8 cellular contexts compared by ENCODE assay signal in genomic region chr1:93629101-93630059, GRCh38. TPM values are rescaled to one million over a fixed set of nuclear protein-coding genes. Genes with fewer than 3 reads are reported as not detected.
DNase-seq lines count a peak whose midpoint lies in the region; ATAC-seq and TF ChIP-seq lines count a peak whose summit lies in the region.

No MANE protein-coding gene starts in this region.

- H3K4me2 ChIP-seq in osteoblast (ENCODE audit: insufficient read depth, low read length) = no peak overlapping the region

- H3K4me1 Mint-ChIP-seq in activated CD8-positive, alpha-beta T cell treated with anti-CD3 and anti-CD28 coated beads, Interleukin-2, amount 10 ng/mL, durations not matched to agents 7 days and 5 days (ENCODE audit: low read depth) = no peaks in the 10 kb centered on the region

- peaks cover 15% of the 10 kb centered on the region for H4K20me1 ChIP-seq in osteoblast (ENCODE audit: insufficient read depth, low read length)

- ATAC-seq in activated CD8-positive, alpha-beta T cell treated with anti-CD3 and anti-CD28 coated beads, Interleukin-2, amount 10 ng/mL, durations not matched to agents 7 days and 5 days = peak; percentile 60
- no peak for ATAC-seq in GM21381 (IDR thresholded peaks at IDR 0.05; ENCODE audit: unreplicated experiment)

- CTCF ChIA-PET in activated CD8-positive, alpha-beta T cell treated with anti-CD3 and anti-CD28 coated beads, Interleukin-2, amount 10 ng/mL, durations not matched to agents 7 days and 5 days (lab: Charles Lee) = interaction anchor here (0.7 to 17.0 kb wide), 44 partner anchors 10 to 330 kb away, joined by 3 to 273 read pairs (median 4); partner anchors contain the start of genes DNTTIP2 and GCLM

- TF ChIP-seq CTCF in HL-60 (IDR thresholded peaks at IDR 0.05; ENCODE audit: insufficient read depth, low read length) (peak; percentile 51), osteoblast (IDR thresholded peaks at IDR 0.05; ENCODE audit: extremely low read depth, low read depth, low read length) (peak; percentile 86)

- H3K9me3 Mint-ChIP-seq in activated CD8-positive, alpha-beta T cell treated with anti-CD3 and anti-CD28 coated beads, Interleukin-2, amount 10 ng/mL, durations not matched to agents 7 days and 5 days (ENCODE audit: insufficient read depth) = no peaks in the 10 kb centered on the region

- H3K36me3 Mint-ChIP-seq in activated CD8-positive, alpha-beta T cell treated with anti-CD3 and anti-CD28 coated beads, Interleukin-2, amount 10 ng/mL, durations not matched to agents 7 days and 5 days (ENCODE audit: low read depth) = no peaks in the 10 kb centered on the region

- no peak overlapping the region for H3K4me3 Mint-ChIP-seq in activated CD8-positive, alpha-beta T cell treated with anti-CD3 and anti-CD28 coated beads, Interleukin-2, amount 10 ng/mL, durations not matched to agents 7 days and 5 days

- H3K27ac ChIP-seq in HL-60 (replicated peaks) = no peak overlapping the region
- H3K27ac ChIP-seq in osteoblast (ENCODE audit: low read depth, low read length) = peak overlapping the region; percentile 58

- peaks cover 41% of the 10 kb centered on the region for H3K4me1 ChIP-seq in osteoblast (ENCODE audit: insufficient read depth, low read length)

- DNase-seq in stimulated activated CD4-positive, alpha-beta T cell treated with anti-CD3 and anti-CD28 coated beads, Interleukin-4, amount 100 ng/mL, for 24 hours = peak; percentile 57
- no peak for DNase-seq in stimulated activated CD4-positive, alpha-beta T cell treated with anti-CD3 and anti-CD28 coated beads, Interleukin-1b, Interleukin-23, amount 100 ng/mL, for 48 hours
- DNase-seq in HL-60 (ENCODE audit: low read depth in 1 of 2, low spot score in 1 of 2) (peak; percentile 12 to 50), NCI-H69 (lab: John Stamatoyannopoulos, UW) (peak; percentile 66), fibroblast of the conjunctiva (ENCODE audit: low read depth) (peak; percentile 77), osteoblast (ENCODE audit: insufficient read length, low spot score, missing footprints) (no peak)
- peak; percentile 61 for DNase-seq in activated CD8-positive, alpha-beta T cell treated with anti-CD3 and anti-CD28 coated beads, Interleukin-2, amount 10 ng/mL, durations not matched to agents 7 days and 5 days

- POLR2A ChIA-PET in activated CD8-positive, alpha-beta T cell treated with anti-CD3 and anti-CD28 coated beads, Interleukin-2, amount 10 ng/mL, durations not matched to agents 7 days and 5 days (lab: Charles Lee) = no interaction called here

- H3K79me2 ChIP-seq in osteoblast (ENCODE audit: insufficient read depth, low read length) = peaks cover 87% of the 10 kb centered on the region

- no peak overlapping the region for H3K27ac Mint-ChIP-seq in activated CD8-positive, alpha-beta T cell treated with anti-CD3 and anti-CD28 coated beads, Interleukin-2, amount 10 ng/mL, durations not matched to agents 7 days and 5 days

- H3K27me3 ChIP-seq in HL-60 (ENCODE audit: insufficient read depth, poor library complexity, severe bottlenecking) (no peaks in the 10 kb centered on the region), osteoblast (ENCODE audit: insufficient read depth, low read length) (no peaks in the 10 kb centered on the region)

- H3K4me3 ChIP-seq in HL-60 (replicated peaks; ENCODE audit: insufficient read depth, low read length) (no peak overlapping the region), osteoblast (ENCODE audit: insufficient read depth, low read length) (no peak overlapping the region)

- no peak overlapping the region for H2AFZ ChIP-seq in osteoblast (ENCODE audit: low read length)

- no peaks in the 10 kb centered on the region for H3K9me3 ChIP-seq in osteoblast (ENCODE audit: low read depth, low read length)

- peaks cover 13% of the 10 kb centered on the region for H3K36me3 ChIP-seq in osteoblast (ENCODE audit: insufficient read depth, low read length)

- H3K27me3 Mint-ChIP-seq in activated CD8-positive, alpha-beta T cell treated with anti-CD3 and anti-CD28 coated beads, Interleukin-2, amount 10 ng/mL, durations not matched to agents 7 days and 5 days (ENCODE audit: low read depth) = peaks cover 6% of the 10 kb centered on the region

RNA-seq across cellular contexts. Expression of gene BCAR3, which starts 52.3 kb away (rescaled TPM):
- under 1 TPM; 0.44 to 0.79 TPM for total RNA-seq in activated CD8-positive, alpha-beta T cell treated with anti-CD3 and anti-CD28 coated beads, Interleukin-2, amount 10 ng/mL, durations not matched to agents 7 days and 5 days
- 34.0 and 37.1 TPM in 2 replicates for total RNA-seq in osteoblast

Comparison
In these comparisons a context has a peak if more than half of its experiments do, and no peak if none do; other contexts are left out.
1. DNase-seq: peak in stimulated activated CD4-positive, alpha-beta T cell treated with anti-CD3 and anti-CD28 coated beads, Interleukin-4, amount 100 ng/mL, for 24 hours (single experiment), HL-60 (2 of 2), NCI-H69 (single experiment), activated CD8-positive, alpha-beta T cell treated with anti-CD3 and anti-CD28 coated beads, Interleukin-2, amount 10 ng/mL, durations not matched to agents 7 days and 5 days (single experiment) and fibroblast of the conjunctiva (single experiment); none in stimulated activated CD4-positive, alpha-beta T cell treated with anti-CD3 and anti-CD28 coated beads, Interleukin-1b, Interleukin-23, amount 100 ng/mL, for 48 hours (single experiment) and osteoblast (single experiment).
2. RNA of gene BCAR3, which starts 52.3 kb away (total RNA-seq): 34.0 to 37.1 TPM in osteoblast; 0.44 to 0.79 TPM in activated CD8-positive, alpha-beta T cell treated with anti-CD3 and anti-CD28 coated beads, Interleukin-2, amount 10 ng/mL, durations not matched to agents 7 days and 5 days; every median in the first group is over 10 times any median in the second.